8 cellular contexts compared by ENCODE assay signal in genomic region chr21:36385909-36386642, GRCh38. TPM values are rescaled to one million over a fixed set of nuclear protein-coding genes. Genes with fewer than 3 reads are reported as not detected.
DNase-seq lines count a peak whose midpoint lies in the region; ATAC-seq and TF ChIP-seq lines count a peak whose summit lies in the region.

No MANE protein-coding gene starts in this region.

- peak overlapping the region; percentile 83 for H3K4me3 ChIP-seq in GM08714 (ENCODE audit: low read length)
- H3K4me3 ChIP-seq in MG63, result peak overlapping the region; percentile 57
- peak overlapping the region; percentile 55 for H3K4me3 ChIP-seq in ectodermal cell (ENCODE audit: insufficient read depth, low read depth, low read length)
- peak overlapping the region; percentile 93 for H3K4me3 ChIP-seq in neural progenitor cell

- H3K9me3 ChIP-seq in MG63, result no peaks in the 10 kb centered on the region
- H3K9me3 ChIP-seq in ectodermal cell (ENCODE audit: control insufficient read depth, low read length), result no peaks in the 10 kb centered on the region
- no peaks in the 10 kb centered on the region for H3K9me3 ChIP-seq in neural progenitor cell (ENCODE audit: low read depth)

- no peak overlapping the region for H3K27ac ChIP-seq in ectodermal cell (ENCODE audit: insufficient read depth, low read depth, low read length, poor library complexity, severe bottlenecking)
- no peak overlapping the region for H3K27ac ChIP-seq in neural progenitor cell

- H3K79me2 ChIP-seq in neural progenitor cell (ENCODE audit: low read depth), result peaks cover 4% of the 10 kb centered on the region

- H3K4me1 ChIP-seq in ectodermal cell (ENCODE audit: control insufficient read depth, insufficient read depth, low read length) (no peaks in the 10 kb centered on the region), neural progenitor cell (no peaks in the 10 kb centered on the region)

- ATAC-seq in GM18505 (IDR thresholded peaks at IDR 0.05; ENCODE audit: unreplicated experiment), result no peak

- H2AFZ ChIP-seq in neural progenitor cell (replicated peaks), result peak overlapping the region; percentile 82

- no peak overlapping the region for H3K27ac Mint-ChIP-seq in neural progenitor cell

- DNase-seq in MG63, result no peak
- peak; percentile 11 for DNase-seq in neural progenitor cell (ENCODE audit: low spot score)
- no peak for DNase-seq in NCI-H1436 (lab: John Stamatoyannopoulos, UW)
- no peak for DNase-seq in activated CD4-positive, alpha-beta T cell treated with anti-CD3 and anti-CD28 coated beads, Interleukin-2, amount 50 U/mL, for 4 hours
- DNase-seq in stimulated activated naive CD4-positive, alpha-beta T cell (lab: John Stamatoyannopoulos, UW), result no peak

- peaks cover 22% of the 10 kb centered on the region for H3F3A ChIP-seq in neural progenitor cell (ENCODE audit: low read depth)

- H3K4me2 ChIP-seq in neural progenitor cell, result peak overlapping the region; percentile 99

- H4K20me1 ChIP-seq in neural progenitor cell (ENCODE audit: low read depth), result peaks cover 3% of the 10 kb centered on the region

- H3K27me3 Mint-ChIP-seq in neural progenitor cell (ENCODE audit: insufficient read depth, low read depth), result no peaks in the 10 kb centered on the region

- peaks cover 19% of the 10 kb centered on the region for H3K36me3 Mint-ChIP-seq in neural progenitor cell

- H3K4me1 Mint-ChIP-seq in neural progenitor cell, result peaks cover 15% of the 10 kb centered on the region

- no peak for TF ChIP-seq CTCF in neural progenitor cell (IDR thresholded peaks at IDR 0.05)

- no peaks in the 10 kb centered on the region for H3K9me3 Mint-ChIP-seq in neural progenitor cell

- peak overlapping the region; percentile 90 for H3K4me3 Mint-ChIP-seq in neural progenitor cell

- no peaks in the 10 kb centered on the region for H3K27me3 ChIP-seq in MG63
- peaks cover 3% of the 10 kb centered on the region for H3K27me3 ChIP-seq in ectodermal cell (ENCODE audit: control insufficient read depth, insufficient read depth, low read length, poor library complexity, severe bottlenecking)
- peaks cover 9% of the 10 kb centered on the region for H3K27me3 ChIP-seq in neural progenitor cell

- H3K36me3 ChIP-seq in MG63 (peaks cover 8% of the 10 kb centered on the region), ectodermal cell (ENCODE audit: control insufficient read depth, insufficient read depth, low read length) (peaks cover 9% of the 10 kb centered on the region), neural progenitor cell (no peaks in the 10 kb centered on the region)

- WGBS in ectodermal cell, 2 experiments, result 79 to 80% methylated on average over 23 of the region's 23 CpGs

- H3K9ac ChIP-seq in neural progenitor cell, result peak overlapping the region; percentile 59

- no peak for TF ChIP-seq POLR2A in GM18505 (IDR thresholded peaks at IDR 0.05; ENCODE audit: borderline replicate concordance, extremely low read depth, insufficient read depth, insufficient read length)

RNA-seq across cellular contexts. Expression of gene CHAF1B, which starts 0.9 kb away (rescaled TPM):
- 4.9 and 11.6 TPM in 2 replicates for total RNA-seq in MG63 (2014; rRNA removed; shearing (Covaris generic); ENCODE audit: low replicate concordance)
- 25.1 TPM for polyA plus RNA-seq in ectodermal cell (2013, experiment 1 of 4)
- 25.0 TPM for polyA plus RNA-seq in ectodermal cell (2013, experiment 2 of 4)
- polyA plus RNA-seq in ectodermal cell (2013, experiment 3 of 4), result 16.1 TPM
- 16.4 TPM for polyA plus RNA-seq in ectodermal cell (2013, experiment 4 of 4)
- total RNA-seq in neural progenitor cell (ENCODE audit: low replicate concordance), result 19.4 and 26.1 TPM in 2 replicates
